In genomic region chr3:177608443-177608842, GRCh38 we compare ENCODE assay signal across 25 cellular contexts.
"Had no signal": no experiment of that assay in that cellular context is flagged by ENCODE, and none has a peak within 500 bp of the region (broad histone marks: within the 10 kb centered on the region; RNA-seq: fewer than 3 reads in every experiment).

No MANE protein-coding gene starts in this region.

- H3K4me1 ChIP-seq: adrenal gland had no signal

- H3K9me3 ChIP-seq: adrenal gland, breast epithelium, SK-N-SH had no signal

- H3K36me3 ChIP-seq: adrenal gland, breast epithelium, SJCRH30, WERI-Rb-1 had no signal

- H3K27me3 Mint-ChIP-seq: activated naive CD8-positive, alpha-beta T cell treated with anti-CD3 and anti-CD28 coated beads, Interleukin-2, amount 10 ng/mL, durations not matched to agents 7 days and 5 days had no signal

- ATAC-seq: activated CD4-positive, CD25-positive, alpha-beta regulatory T cell treated with anti-CD3 and anti-CD28 coated beads, Interleukin-2, amount 50 U/mL, for 24 hours; activated CD8-positive, alpha-beta T cell treated with anti-CD3 and anti-CD28 coated beads, Interleukin-2, amount 10 ng/mL, durations not matched to agents 7 days and 5 days; K562; Right ventricle myocardium inferior had no signal

- DNase-seq: activated CD4-positive, alpha-beta T cell treated with anti-CD3 and anti-CD28 coated beads for 4 hours; activated CD8-positive, alpha-beta memory T cell treated with anti-CD3 and anti-CD28 coated beads, Interleukin-2, amount 50 U/mL, for 48 hours; activated CD8-positive, alpha-beta T cell treated with anti-CD3 and anti-CD28 coated beads, Interleukin-2, amount 10 ng/mL, durations not matched to agents 7 days and 5 days; activated naive CD4-positive, alpha-beta T cell treated with anti-CD3 and anti-CD28 coated beads, Interleukin-2, amount 50 U/mL, for 16 hours; activated naive CD8-positive, alpha-beta T cell treated with anti-CD3 and anti-CD28 coated beads, Interleukin-2, amount 10 ng/mL, durations not matched to agents 7 days and 5 days; activated T-cell treated with anti-CD3 and anti-CD28 coated beads, Interleukin-2, amount 50 U/mL, for 1 hour; adrenal gland; anterior cingulate cortex; caudate nucleus; Kasumi-1; NCI-H1105 treated with DMSO at 0.1 percent for 48 hours; NCI-H1436 treated with DMSO at 0.1 percent for 48 hours; NCI-H1930; NCI-H226; NCI-H526 treated with DMSO at 0.1 percent for 48 hours; NCI-H82; RPMI8226; SJCRH30; SK-N-SH; T-helper 1 cell; WERI-Rb-1 had no signal

- H3K27ac Mint-ChIP-seq: activated CD8-positive, alpha-beta T cell treated with anti-CD3 and anti-CD28 coated beads, Interleukin-2, amount 10 ng/mL, durations not matched to agents 7 days and 5 days; activated naive CD8-positive, alpha-beta T cell treated with anti-CD3 and anti-CD28 coated beads, Interleukin-2, amount 10 ng/mL, durations not matched to agents 7 days and 5 days had no signal

- H3K27ac ChIP-seq: adrenal gland, SJCRH30, WERI-Rb-1 had no signal

- H3K27me3 ChIP-seq: adrenal gland, breast epithelium, SJCRH30 had no signal

- H3K4me3 ChIP-seq: adrenal gland, breast epithelium, K562, SJCRH30 had no signal

- H3K4me3 Mint-ChIP-seq: activated CD8-positive, alpha-beta T cell treated with anti-CD3 and anti-CD28 coated beads, Interleukin-2, amount 10 ng/mL, durations not matched to agents 7 days and 5 days; activated naive CD8-positive, alpha-beta T cell treated with anti-CD3 and anti-CD28 coated beads, Interleukin-2, amount 10 ng/mL, durations not matched to agents 7 days and 5 days had no signal
